In the genomic region with DNA sequence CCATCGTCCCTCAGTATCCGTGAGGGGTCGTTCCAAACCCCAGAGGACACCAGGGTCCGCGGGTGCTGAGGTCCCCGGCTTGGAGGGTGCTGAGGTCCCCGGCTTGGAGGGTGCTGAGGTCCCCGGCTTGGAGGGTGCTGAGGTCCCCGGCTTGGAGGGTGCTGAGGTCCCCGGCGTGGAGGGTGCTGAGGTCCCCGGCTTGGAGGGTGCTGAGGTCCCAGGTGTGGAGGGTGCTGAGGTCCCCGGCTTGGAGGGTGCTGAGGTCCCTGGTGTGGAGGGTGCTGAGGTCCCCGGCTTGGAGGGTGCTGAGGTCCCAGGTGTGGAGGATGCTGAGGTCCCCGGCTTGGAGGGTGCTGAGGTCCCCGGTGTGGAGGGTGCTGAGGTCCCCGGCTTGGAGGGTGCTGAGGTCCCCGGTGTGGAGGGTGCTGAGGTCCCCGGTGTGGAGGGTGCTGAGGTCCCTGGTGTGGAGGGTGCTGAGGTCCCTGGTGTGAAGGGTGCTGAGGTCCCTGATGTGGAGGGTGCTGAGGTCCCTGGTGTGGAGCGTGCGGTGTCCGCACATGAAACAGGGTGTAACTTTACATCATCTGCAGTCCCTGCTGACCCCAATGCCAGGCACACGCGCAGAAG, we compare ENCODE assay signal across 14 cellular contexts. TPM values are rescaled to one million over a fixed set of nuclear protein-coding genes. Genes with fewer than 3 reads are reported as not detected.
DNase-seq lines count a peak whose midpoint lies in the region; ATAC-seq and TF ChIP-seq lines count a peak whose summit lies in the region.
"Not testable (repeated sequence)": the region's sequence is repeated elsewhere in the genome, so short reads cannot be mapped to it uniquely, and the experiment has no call there.
"Had no signal": no experiment of that assay in that cellular context is flagged by ENCODE, and none has a peak within 500 bp of the region (broad histone marks: within the 10 kb centered on the region; RNA-seq: fewer than 3 reads in every experiment).

No MANE protein-coding gene starts in this region.

- H3K4me3 ChIP-seq in WERI-Rb-1 (ENCODE audit: low read depth, low read length); dorsolateral prefrontal cortex; thoracic aorta: not testable (repeated sequence)

- H3K9me3 Mint-ChIP-seq in osteocyte (ENCODE audit: unreplicated experiment): not testable (repeated sequence)

- H3K27me3 ChIP-seq in WERI-Rb-1 (ENCODE audit: insufficient read depth, low read depth, severe bottlenecking); dorsolateral prefrontal cortex; thoracic aorta (replicated peaks; ENCODE audit: insufficient read depth): not testable (repeated sequence)

- H3K27ac Mint-ChIP-seq in osteocyte (ENCODE audit: unreplicated experiment): not testable (repeated sequence)

- not testable (repeated sequence) for H3K36me3 ChIP-seq in WERI-Rb-1, thoracic aorta

- not testable (repeated sequence) for ATAC-seq in left cardiac atrium; thoracic aorta (ENCODE audit: insufficient number of reproducible peaks, low FRiP score, low read depth)

- H3K36me3 Mint-ChIP-seq in osteocyte (ENCODE audit: unreplicated experiment): not testable (repeated sequence)

- H3K27ac ChIP-seq in WERI-Rb-1, thoracic aorta: not testable (repeated sequence)
- H3K27ac ChIP-seq in angular gyrus (ENCODE audit: low read depth, low read length): peak overlapping the region; percentile 93
- H3K27ac ChIP-seq in dorsolateral prefrontal cortex: peak overlapping the region in 37 of 59 donors; percentile 84 to 97 (median 95)

- not testable (repeated sequence) for H3K9me3 ChIP-seq in WERI-Rb-1 (ENCODE audit: severe bottlenecking); thoracic aorta

- H3K4me3 Mint-ChIP-seq in osteocyte (ENCODE audit: unreplicated experiment): not testable (repeated sequence)

- not testable (repeated sequence) for H3K27me3 Mint-ChIP-seq in osteocyte (ENCODE audit: unreplicated experiment)

- H3K4me1 Mint-ChIP-seq in osteocyte (ENCODE audit: unreplicated experiment): not testable (repeated sequence)

- TF ChIP-seq CTCF in WERI-Rb-1 (IDR thresholded peaks at IDR 0.05; ENCODE audit: low read depth, low read length); dorsolateral prefrontal cortex (IDR thresholded peaks at IDR 0.05 in 54 of 56, conservative IDR thresholded peaks at IDR 0.05 in 2 of 56; ENCODE audit: low read depth in 1 of 56, partially characterized antibody in 56 of 56); osteocyte (IDR thresholded peaks at IDR 0.05); thoracic aorta (IDR thresholded peaks at IDR 0.05): not testable (repeated sequence)

- intact Hi-C loops in dorsolateral prefrontal cortex (cut with DNase I); left cardiac atrium (cut with DNase I): not testable (repeated sequence)

- H3K4me1 ChIP-seq in thoracic aorta (ENCODE audit: control insufficient read depth in 1 of 2, low read depth in 2 of 2): not testable (repeated sequence)

- DNase-seq in EH (ENCODE audit: low read depth): peak; percentile 4
- peak; percentile 46 for DNase-seq in NAMALWA (ENCODE audit: low spot score)
- DNase-seq in WERI-Rb-1: peak; percentile 41
- DNase-seq in dorsolateral prefrontal cortex: peak in 3 of 10 donors; percentile 50 to 75 (median 75)
- DNase-seq in left cardiac atrium: peak; percentile 68
- peak; percentile 91 for DNase-seq in osteocyte (ENCODE audit: extremely low spot score, unreplicated experiment)
- DNase-seq in thoracic aorta (ENCODE audit: low spot score): peak; percentile 14

RNA-seq across cellular contexts. Expression of gene SOX8, which starts 43.7 kb away (rescaled TPM):
- 100 to 1,000 TPM in 11 of 120 experiments, 10 to 100 TPM in 109; 17.7 to 191 (median 59.0) TPM for total RNA-seq in dorsolateral prefrontal cortex
- total RNA-seq in left cardiac atrium: 1 to 10 TPM; 1.3 to 3.0 TPM
- 0.27 and 0.31 TPM in 2 replicates for total RNA-seq in osteocyte
- total RNA-seq in thoracic aorta: 10 to 100 TPM in 1 of 2 donors, 1 to 10 TPM in 1; 5.7 to 10.1 TPM

RNA-seq across cellular contexts. Expression of gene SSTR5, which starts 47.3 kb away (rescaled TPM):
- total RNA-seq in dorsolateral prefrontal cortex (under 1 TPM in 8 of 120 experiments, not detected in 112; 0.37 to 0.67 (median 0.44) TPM), left cardiac atrium (10 to 100 TPM in 1 of 2 donors, 1 to 10 TPM in 1; 1.3 to 10.7 TPM), osteocyte (not detected in 2 replicates), thoracic aorta (1 to 10 TPM; 3.0 to 3.8 TPM)
- total RNA-seq: activated naive CD8-positive, alpha-beta T cell treated with anti-CD3 and anti-CD28 coated beads, Interleukin-2, amount 10 ng/mL, durations not matched to agents 7 days and 5 days; cardiac muscle cell; CD4-positive, CD25-positive, alpha-beta regulatory T cell; esophagus muscularis mucosa; GM23248; subcutaneous adipose tissue had no signal

RNA-seq across cellular contexts. Expression of gene LMF1, which starts 54.5 kb away (rescaled TPM):
- total RNA-seq in dorsolateral prefrontal cortex (10 to 100 TPM; 26.2 to 68.7 (median 45.4) TPM), left cardiac atrium (10 to 100 TPM; 11.9 to 12.0 TPM), osteocyte (24.6 and 27.4 TPM in 2 replicates), thoracic aorta (10 to 100 TPM; 47.1 to 49.3 TPM)
